In genomic region chr3:14925729-14926591, GRCh38 we compare ENCODE assay signal across 8 cellular contexts. TPM values are rescaled to one million over a fixed set of nuclear protein-coding genes. Genes with fewer than 3 reads are reported as not detected.
A peak's percentile ranks its signal among the peaks of the same experiment; 100 is the strongest.
DNase-seq lines count a peak whose midpoint lies in the region; ATAC-seq and TF ChIP-seq lines count a peak whose summit lies in the region.

No MANE protein-coding gene starts in this region.

- no peak overlapping the region for H3K27ac ChIP-seq in body of pancreas
- H3K27ac ChIP-seq in thyroid gland: no peak overlapping the region

- 50 to 61% methylated on average over 8 to 9 of the region's 9 CpGs for WGBS in body of pancreas, 2 donors
- WGBS in thyroid gland, 2 donors: 58 to 60% methylated on average over 9 of the region's 9 CpGs

- TF ChIP-seq POLR2A in body of pancreas (IDR thresholded peaks at IDR 0.05) (no peak), thyroid gland (IDR thresholded peaks at IDR 0.05) (no peak)

- CTCF ChIA-PET in Caco-2 (lab: Charles Lee): interaction anchor here (0.6 to 1.3 kb wide), 6 partner anchors 11 to 154 kb away, joined by 3 to 4 read pairs (median 3); partner anchors contain the start of gene MRPS25

- no peaks in the 10 kb centered on the region for H3K4me1 ChIP-seq in Caco-2
- H3K4me1 ChIP-seq in body of pancreas: no peaks in the 10 kb centered on the region
- peaks cover 0 to 4% of the 10 kb centered on the region in 2 donors for H3K4me1 ChIP-seq in thyroid gland

- H3K4me3 Mint-ChIP-seq in Caco-2 (ENCODE audit: unreplicated experiment): no peak overlapping the region
- no peak overlapping the region for H3K4me3 Mint-ChIP-seq in activated T-helper 2 cell treated with anti-CD3 and anti-CD28 coated beads, Interferon-gamma antibody, Interleukin-2, Interleukin-4, amounts not matched to agents 10 μg/mL and 5 μg/mL and 100 μg/mL, durations not matched to agents 14 hours and 24 hours and 36 hours (ENCODE audit: low read depth)

- no peaks in the 10 kb centered on the region for H3K27me3 Mint-ChIP-seq in Caco-2 (ENCODE audit: insufficient read depth, unreplicated experiment)
- peaks cover 9% of the 10 kb centered on the region for H3K27me3 Mint-ChIP-seq in activated T-helper 2 cell treated with anti-CD3 and anti-CD28 coated beads, Interferon-gamma antibody, Interleukin-2, Interleukin-4, amounts not matched to agents 10 μg/mL and 5 μg/mL and 100 μg/mL, durations not matched to agents 14 hours and 24 hours and 36 hours (ENCODE audit: low read depth)

- no peaks in the 10 kb centered on the region for H3K4me1 Mint-ChIP-seq in Caco-2 (ENCODE audit: low read depth, unreplicated experiment)
- no peaks in the 10 kb centered on the region for H3K4me1 Mint-ChIP-seq in activated T-helper 2 cell treated with anti-CD3 and anti-CD28 coated beads, Interferon-gamma antibody, Interleukin-2, Interleukin-4, amounts not matched to agents 10 μg/mL and 5 μg/mL and 100 μg/mL, durations not matched to agents 14 hours and 24 hours and 36 hours (ENCODE audit: low read depth)

- POLR2A ChIA-PET in Caco-2 (lab: Charles Lee): no interaction called here

- TF ChIP-seq CTCF in Caco-2 (IDR thresholded peaks at IDR 0.05; ENCODE audit: insufficient read depth in 1 of 2, low read depth in 1 of 2, low read length in 1 of 2, severe bottlenecking in 1 of 2, unreplicated experiment in 1 of 2): peak; percentile 72 to 81
- TF ChIP-seq CTCF in body of pancreas (IDR thresholded peaks at IDR 0.05): peak; percentile 47 to 71 (median 68)
- peak in 5 of 6 experiments; percentile 15 to 75 (median 62) for TF ChIP-seq CTCF in thyroid gland (IDR thresholded peaks at IDR 0.05)

- BruUV-seq in Caco-2 (replicated peaks; lab: Mats Ljungman, UMichigan): no TSS peak

- no peaks in the 10 kb centered on the region for H3K36me3 Mint-ChIP-seq in Caco-2 (ENCODE audit: insufficient read depth, unreplicated experiment)
- H3K36me3 Mint-ChIP-seq in activated T-helper 2 cell treated with anti-CD3 and anti-CD28 coated beads, Interferon-gamma antibody, Interleukin-2, Interleukin-4, amounts not matched to agents 10 μg/mL and 5 μg/mL and 100 μg/mL, durations not matched to agents 14 hours and 24 hours and 36 hours (ENCODE audit: low read depth): no peaks in the 10 kb centered on the region

- no peaks in the 10 kb centered on the region for H3K9me3 Mint-ChIP-seq in Caco-2 (ENCODE audit: unreplicated experiment)
- H3K9me3 Mint-ChIP-seq in activated T-helper 2 cell treated with anti-CD3 and anti-CD28 coated beads, Interferon-gamma antibody, Interleukin-2, Interleukin-4, amounts not matched to agents 10 μg/mL and 5 μg/mL and 100 μg/mL, durations not matched to agents 14 hours and 24 hours and 36 hours: no peaks in the 10 kb centered on the region

- H3K36me3 ChIP-seq in Caco-2 (ENCODE audit: control insufficient read depth, insufficient read depth, low read length) (no peaks in the 10 kb centered on the region), body of pancreas (replicated peaks in 1 of 2; ENCODE audit: insufficient read depth in 1 of 2, low read depth in 2 of 2) (no peaks in the 10 kb centered on the region), thyroid gland (no peaks in the 10 kb centered on the region), MG63 (no peaks in the 10 kb centered on the region)

- no peaks in the 10 kb centered on the region for H3K9me3 ChIP-seq in Caco-2
- H3K9me3 ChIP-seq in body of pancreas: no peaks in the 10 kb centered on the region
- H3K9me3 ChIP-seq in thyroid gland: no peaks in the 10 kb centered on the region
- H3K9me3 ChIP-seq in MG63: no peaks in the 10 kb centered on the region

- H3K27ac Mint-ChIP-seq in Caco-2 (ENCODE audit: unreplicated experiment): no peak overlapping the region
- H3K27ac Mint-ChIP-seq in activated T-helper 2 cell treated with anti-CD3 and anti-CD28 coated beads, Interferon-gamma antibody, Interleukin-2, Interleukin-4, amounts not matched to agents 10 μg/mL and 5 μg/mL and 100 μg/mL, durations not matched to agents 14 hours and 24 hours and 36 hours: no peak overlapping the region

- no peak overlapping the region for H3K4me3 ChIP-seq in Caco-2 (ENCODE audit: low read depth, low read length)
- no peak overlapping the region for H3K4me3 ChIP-seq in body of pancreas
- no peak overlapping the region for H3K4me3 ChIP-seq in thyroid gland (replicated peaks in 1 of 3)
- H3K4me3 ChIP-seq in MG63: no peak overlapping the region

- intact Hi-C loops in Caco-2 (cut with micrococcal nuclease; ENCODE audit: unreplicated experiment) (loop anchor here (2.0 to 5.0 kb wide), 3 partner anchors 91 to 173 kb away; partner anchors contain the start of gene RBSN), body of pancreas (cut with DNase I) (loop anchor here (10.0 kb wide), 1 partner anchor 261 kb away; no protein-coding TSS in a partner anchor), thyroid gland (cut with DNase I) (loop anchor here (10.0 kb wide), 2 partner anchors 129 to 1031 kb away; no protein-coding TSS in a partner anchor)
- intact Hi-C loops in activated T-helper 2 cell treated with anti-CD3 and anti-CD28 coated beads, Interferon-gamma antibody, Interleukin-2, Interleukin-4, amounts not matched to agents 10 μg/mL and 5 μg/mL and 100 μg/mL, durations not matched to agents 14 hours and 24 hours and 36 hours (cut with micrococcal nuclease): no loop called here

- peak in 1 of 2 experiments; percentile 63 for DNase-seq in Caco-2
- DNase-seq in H4 (ENCODE audit: low spot score): peak; percentile 65
- peak; percentile 59 for DNase-seq in NCI-H526 treated with DMSO at 0.1 percent for 48 hours (lab: John Stamatoyannopoulos, UW)
- DNase-seq in body of pancreas: peak in 1 of 4 donors; percentile 35
- DNase-seq in islet precursor cell: peak; percentile 70
- peak; percentile 19 to 58 for DNase-seq in thyroid gland
- DNase-seq in activated T-helper 2 cell treated with anti-CD3 and anti-CD28 coated beads, Interferon-gamma antibody, Interleukin-2, Interleukin-4, amounts not matched to agents 10 μg/mL and 5 μg/mL and 100 μg/mL, durations not matched to agents 14 hours and 24 hours and 36 hours (ENCODE audit: low spot score): no peak
- DNase-seq in MG63: no peak

- ATAC-seq in body of pancreas: no peak

- H3K27me3 ChIP-seq in Caco-2 (replicated peaks; ENCODE audit: control insufficient read depth, insufficient read depth, low read length): no peaks in the 10 kb centered on the region
- H3K27me3 ChIP-seq in body of pancreas: no peaks in the 10 kb centered on the region
- no peaks in the 10 kb centered on the region for H3K27me3 ChIP-seq in thyroid gland
- H3K27me3 ChIP-seq in MG63: no peaks in the 10 kb centered on the region

RNA-seq across cellular contexts. Expression of gene NR2C2, which starts 21.4 kb away (rescaled TPM):
- 37.0 and 37.4 TPM in 2 replicates for total RNA-seq in Caco-2 (2022)
- 12.0 and 12.7 TPM in 2 replicates for total RNA-seq in H4 (2014; rRNA removed; shearing (Covaris generic))
- 10 to 100 TPM; 16.9 to 22.1 TPM for total RNA-seq in body of pancreas
- 10 to 100 TPM; 55.1 to 97.8 (median 60.0) TPM for total RNA-seq in thyroid gland
- 48.2 and 48.3 TPM in 2 replicates for total RNA-seq in activated T-helper 2 cell treated with anti-CD3 and anti-CD28 coated beads, Interferon-gamma antibody, Interleukin-2, Interleukin-4, amounts not matched to agents 10 μg/mL and 5 μg/mL and 100 μg/mL, durations not matched to agents 14 hours and 24 hours and 36 hours
- 6.0 and 7.1 TPM in 2 replicates for total RNA-seq in MG63 (2014; rRNA removed; shearing (Covaris generic); ENCODE audit: low replicate concordance)

Comparison
In these comparisons a context has a peak if more than half of its experiments do, and no peak if none do; other contexts are left out.
1. DNase-seq: peak in H4 (single experiment), NCI-H526 treated with DMSO at 0.1 percent for 48 hours (single experiment), islet precursor cell (single experiment) and thyroid gland (2 of 2); none in activated T-helper 2 cell treated with anti-CD3 and anti-CD28 coated beads, Interferon-gamma antibody, Interleukin-2, Interleukin-4, amounts not matched to agents 10 μg/mL and 5 μg/mL and 100 μg/mL, durations not matched to agents 14 hours and 24 hours and 36 hours (single experiment) and MG63 (single experiment).
2. Peak in every context shown above with its lines, with median percentiles within 50 percentile points of each other: CTCF ChIP-seq.